25 cellular contexts compared by ENCODE assay signal in genomic region chr1:111275780-111276433, GRCh38. TPM values are rescaled to one million over a fixed set of nuclear protein-coding genes. Genes with fewer than 3 reads are reported as not detected.
DNase-seq lines count a peak whose midpoint lies in the region; ATAC-seq and TF ChIP-seq lines count a peak whose summit lies in the region.
"Had no signal": no experiment of that assay in that cellular context is flagged by ENCODE, and none has a peak within 500 bp of the region (broad histone marks: within the 10 kb centered on the region; RNA-seq: fewer than 3 reads in every experiment).

No MANE protein-coding gene starts in this region.

- no peak overlapping the region for H3K9ac ChIP-seq in GM23248

- H3K4me1 Mint-ChIP-seq in activated T-cell treated with anti-CD3 and anti-CD28 coated beads, Interleukin-2, amount 50 U/mL, for 24 hours (ENCODE audit: low read depth), result peaks cover 53% of the 10 kb centered on the region
- H3K4me1 Mint-ChIP-seq in activated T-helper 17 cell treated with anti-CD3 and anti-CD28 coated beads, Interleukin-2, amount 50 U/mL, for 72 hours, result peaks cover 30% of the 10 kb centered on the region

- peaks cover 7% of the 10 kb centered on the region for H3K9me3 Mint-ChIP-seq in activated T-cell treated with anti-CD3 and anti-CD28 coated beads, Interleukin-2, amount 50 U/mL, for 24 hours
- peaks cover 5% of the 10 kb centered on the region for H3K9me3 Mint-ChIP-seq in activated T-helper 17 cell treated with anti-CD3 and anti-CD28 coated beads, Interleukin-2, amount 50 U/mL, for 72 hours
- H3K9me3 Mint-ChIP-seq: activated CD4-positive, alpha-beta memory T cell treated with anti-CD3 and anti-CD28 coated beads, Interleukin-2, amount 10 ng/mL, durations not matched to agents 7 days and 5 days; CD4-positive, alpha-beta T cell; immature natural killer cell; stimulated activated naive B cell treated with anti-CD40 and anti-IgM and Interleukin-4, amounts not matched to agents 10 μg/mL and 1 μg/mL and 100 μg/mL, for 72 hours had no signal

- H3K27me3 ChIP-seq in GM23248 (replicated peaks; ENCODE audit: insufficient read depth) (peaks cover 13% of the 10 kb centered on the region), foreskin keratinocyte (peaks cover 45% of the 10 kb centered on the region)
- H3K27me3 ChIP-seq: ovary had no signal

- no peaks in the 10 kb centered on the region for H3K36me3 Mint-ChIP-seq in activated T-cell treated with anti-CD3 and anti-CD28 coated beads, Interleukin-2, amount 50 U/mL, for 24 hours (ENCODE audit: low read depth)
- H3K36me3 Mint-ChIP-seq in activated T-helper 17 cell treated with anti-CD3 and anti-CD28 coated beads, Interleukin-2, amount 50 U/mL, for 72 hours (ENCODE audit: low read depth), result no peaks in the 10 kb centered on the region
- H3K36me3 Mint-ChIP-seq: stimulated activated naive B cell treated with anti-CD40 and anti-IgM and Interleukin-4, amounts not matched to agents 10 μg/mL and 1 μg/mL and 100 μg/mL, for 72 hours had no signal

- DNase-seq in activated T-cell treated with anti-CD3 and anti-CD28 coated beads, Interleukin-2, amount 50 U/mL, for 24 hours, result no peak
- DNase-seq in activated T-cell treated with anti-CD3 and anti-CD28 coated beads, Interleukin-2, amount 50 U/mL, for 1 hour, result no peak
- DNase-seq in GM23248 (peak; percentile 8), foreskin keratinocyte (peak in 1 of 2 donors; percentile 30), A172 (ENCODE audit: low spot score) (no peak)
- DNase-seq: brain microvascular endothelial cell; CD4-positive, alpha-beta T cell; immature natural killer cell; Kasumi-1; left colon; NCI-H1436 treated with DMSO at 0.1 percent for 48 hours; NK-92 treated with Interleukin-12 subunit alpha and Interleukin-12 subunit beta, amount 100 ng/mL, for 24 hours; stimulated activated naive B cell treated with anti-CD40 and anti-IgM and Interleukin-4, amounts not matched to agents 10 μg/mL and 1 μg/mL and 100 μg/mL, for 72 hours had no signal

- 0 out of 2 replicates have a peak overlapping the region, but pooled peaks have one; percentile 46 for H3K27ac ChIP-seq in GM23248
- H3K27ac ChIP-seq in foreskin keratinocyte, result no peak overlapping the region
- H3K27ac ChIP-seq: brain microvascular endothelial cell, ovary, SK-N-MC had no signal

- peak overlapping the region; percentile 89 for H3K27ac Mint-ChIP-seq in activated T-cell treated with anti-CD3 and anti-CD28 coated beads, Interleukin-2, amount 50 U/mL, for 24 hours
- peak overlapping the region; percentile 77 for H3K27ac Mint-ChIP-seq in activated T-helper 17 cell treated with anti-CD3 and anti-CD28 coated beads, Interleukin-2, amount 50 U/mL, for 72 hours
- H3K27ac Mint-ChIP-seq: CD4-positive, alpha-beta T cell; immature natural killer cell; stimulated activated naive B cell treated with anti-CD40 and anti-IgM and Interleukin-4, amounts not matched to agents 10 μg/mL and 1 μg/mL and 100 μg/mL, for 72 hours had no signal

- H3K79me2 ChIP-seq in GM23248 (ENCODE audit: insufficient read depth), result no peaks in the 10 kb centered on the region

- H4K20me1 ChIP-seq in GM23248 (ENCODE audit: insufficient read depth), result no peaks in the 10 kb centered on the region

- H3K4me2 ChIP-seq in GM23248 (ENCODE audit: unreplicated experiment), result no peak overlapping the region

- H3K4me3 ChIP-seq in GM23248, result no peak overlapping the region
- H3K4me3 ChIP-seq: dorsolateral prefrontal cortex, ovary, SK-N-MC had no signal

- H3K9me2 ChIP-seq in GM23248 (ENCODE audit: insufficient read depth), result no peaks in the 10 kb centered on the region

- H3K4me1 ChIP-seq in GM23248 (ENCODE audit: insufficient read depth) (peaks cover 15% of the 10 kb centered on the region; the same call in 1 of the 2 replicates), foreskin keratinocyte (no peaks in the 10 kb centered on the region)

- ATAC-seq in activated T-helper 17 cell treated with anti-CD3 and anti-CD28 coated beads, Interleukin-2, amount 50 U/mL, for 72 hours (replicated peaks), result peak; percentile 41
- ATAC-seq in foreskin keratinocyte (peak; percentile 64), GM18520 (IDR thresholded peaks at IDR 0.05; ENCODE audit: unreplicated experiment) (no peak)
- ATAC-seq: left colon had no signal

- in situ Hi-C loops in GM23248 (cut with MboI), result no loop called here

- no peak for TF ChIP-seq CTCF in foreskin keratinocyte (conservative IDR thresholded peaks at IDR 0.05)

- peaks cover 20% of the 10 kb centered on the region for H3K27me3 Mint-ChIP-seq in activated T-cell treated with anti-CD3 and anti-CD28 coated beads, Interleukin-2, amount 50 U/mL, for 24 hours
- peaks cover 9% of the 10 kb centered on the region for H3K27me3 Mint-ChIP-seq in activated T-helper 17 cell treated with anti-CD3 and anti-CD28 coated beads, Interleukin-2, amount 50 U/mL, for 72 hours

- H3K9me3 ChIP-seq in GM23248 (ENCODE audit: low read depth), result no peaks in the 10 kb centered on the region
- H3K9me3 ChIP-seq: ovary had no signal

- H3F3A ChIP-seq in GM23248 (ENCODE audit: insufficient read depth), result peaks cover 16% of the 10 kb centered on the region

- H2AFZ ChIP-seq in GM23248, result no peak overlapping the region

- H3K4me3 Mint-ChIP-seq in activated T-cell treated with anti-CD3 and anti-CD28 coated beads, Interleukin-2, amount 50 U/mL, for 24 hours, result no peak overlapping the region
- peak overlapping the region; percentile 53 for H3K4me3 Mint-ChIP-seq in activated T-helper 17 cell treated with anti-CD3 and anti-CD28 coated beads, Interleukin-2, amount 50 U/mL, for 72 hours
- H3K4me3 Mint-ChIP-seq: CD4-positive, alpha-beta T cell; neural crest cell; stimulated activated naive B cell treated with anti-CD40 and anti-IgM and Interleukin-4, amounts not matched to agents 10 μg/mL and 1 μg/mL and 100 μg/mL, for 72 hours had no signal

- no peaks in the 10 kb centered on the region for H3K36me3 ChIP-seq in GM23248 (ENCODE audit: low read depth)
- H3K36me3 ChIP-seq: brain microvascular endothelial cell, ovary had no signal

RNA-seq across cellular contexts. Expression of gene CHIA, which starts 14.7 kb away (rescaled TPM):
- not detected in 2 replicates for total RNA-seq in GM23248 (2014; rRNA removed; shearing (Covaris generic))
- polyA plus RNA-seq in GM23248 (2016; fragmentation: Nextera tagmentation; extraction: Ambion mirVana) (not detected in 2 replicates), foreskin keratinocyte (not detected in 2 replicates)
- not detected for total RNA-seq in activated T-helper 17 cell treated with anti-CD3 and anti-CD28 coated beads, Interleukin-2, amount 50 U/mL, for 72 hours
- not detected in 2 replicates for total RNA-seq in foreskin keratinocyte
- not detected in 2 replicates for total RNA-seq in A172 (2014; rRNA removed; shearing (Covaris generic))
- total RNA-seq: activated CD4-positive, alpha-beta memory T cell treated with anti-CD3 and anti-CD28 coated beads, Interleukin-2, amount 10 ng/mL, durations not matched to agents 7 days and 5 days; CD4-positive, alpha-beta T cell; chondrocyte; dorsolateral prefrontal cortex; left colon; neural crest cell; ovary; renal cortical epithelial cell; T-helper 1 cell treated with Interleukin-12 subunit alpha and Interleukin-12 subunit beta and Interleukin-4 antibody, amounts not matched to agents 30 ng/mL and 1 ng/mL, for 36 hours; temporal lobe; ureter had no signal
- polyA plus RNA-seq: immature natural killer cell had no signal

RNA-seq across cellular contexts. Expression of gene CHI3L2, which starts 48.4 kb away (rescaled TPM):
- total RNA-seq in GM23248 (2014; rRNA removed; shearing (Covaris generic)), result not detected in 2 replicates
- polyA plus RNA-seq in GM23248 (2016; fragmentation: Nextera tagmentation; extraction: Ambion mirVana) (0.43 and 0.55 TPM in 2 replicates), foreskin keratinocyte (0.49 and 0.50 TPM in 2 replicates)
- 1 to 10 TPM; 2.7 to 3.8 TPM for total RNA-seq in activated T-helper 17 cell treated with anti-CD3 and anti-CD28 coated beads, Interleukin-2, amount 50 U/mL, for 72 hours
- total RNA-seq in foreskin keratinocyte, result 0.28 and 0.48 TPM in 2 replicates
- 0.48 and 2.5 TPM in 2 replicates for total RNA-seq in A172 (2014; rRNA removed; shearing (Covaris generic))
- total RNA-seq: chondrocyte, neural crest cell had no signal
